1 cellular context compared by ENCODE assay signal in the genomic region with DNA sequence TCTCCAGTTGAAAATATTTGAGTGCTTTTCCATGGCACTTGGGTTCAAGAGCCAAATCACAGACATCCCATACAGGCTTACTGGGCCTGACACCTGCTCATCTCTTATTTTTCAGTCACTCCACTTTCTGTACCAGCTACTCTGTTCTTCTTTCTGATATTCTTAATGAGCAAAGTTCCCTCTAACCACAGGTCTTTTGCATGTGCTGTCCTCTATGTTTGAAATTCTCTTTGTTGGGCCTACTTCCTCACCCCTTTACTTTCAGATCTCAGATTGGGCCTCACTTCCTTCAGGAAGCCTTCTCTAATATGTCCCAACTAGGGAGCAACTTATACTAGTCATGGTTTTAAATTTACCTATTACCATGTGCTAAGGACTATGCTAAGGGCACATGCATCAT.
TF ChIP-seq lines count a peak whose summit lies in the region.

No MANE protein-coding gene starts in this region.

TF ChIP-seq in SK-N-SH treated with all-trans-retinoic acid at 6 μM for 48 hours, 23 proteins besides CTCF, POLR2A, EP300 and RAD21 (continued from another document):
- TF ChIP-seq TSHZ2 (CRISPR knock-in tag; IDR thresholded peaks at IDR 0.05) (no peak), CSDC2 (CRISPR knock-in tag; IDR thresholded peaks at IDR 0.05) (no peak), ZNF70 (CRISPR knock-in tag; IDR thresholded peaks at IDR 0.05) (no peak), OSR1 (CRISPR knock-in tag; IDR thresholded peaks at IDR 0.05) (no peak), PPARA (CRISPR knock-in tag; IDR thresholded peaks at IDR 0.05; ENCODE audit: borderline replicate concordance) (no peak), ZNF565 (CRISPR knock-in tag; conservative IDR thresholded peaks at IDR 0.05; ENCODE audit: low read depth) (no peak), ESRRG (CRISPR knock-in tag; IDR thresholded peaks at IDR 0.05) (no peak), RARB (CRISPR knock-in tag; IDR thresholded peaks at IDR 0.05) (no peak)
